Comparison of ENCODE assay signal across 1 cellular context in the genomic region with DNA sequence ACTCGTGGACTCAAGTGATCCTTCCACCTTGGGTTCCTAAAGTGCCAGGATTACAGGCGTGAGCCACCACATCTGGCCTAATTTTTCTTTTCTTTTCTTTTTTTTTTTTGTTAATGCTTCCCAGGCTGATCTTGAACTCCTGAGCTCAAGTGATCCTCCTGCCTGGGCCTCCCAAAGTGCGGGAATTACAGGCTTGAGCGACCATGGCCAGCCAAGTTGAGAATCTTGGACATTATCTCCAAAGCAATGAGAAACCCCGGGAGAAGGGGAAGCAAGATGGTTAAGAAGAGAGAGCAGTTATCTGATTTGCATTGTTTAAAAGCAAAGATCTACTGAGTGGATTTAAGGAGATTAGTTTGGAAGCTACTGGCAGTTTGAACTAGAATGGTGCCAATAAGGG.
TF ChIP-seq lines count a peak whose summit lies in the region.

No MANE protein-coding gene starts in this region.

TF ChIP-seq in WTC11, 78 proteins besides CTCF, POLR2A, EP300 and RAD21 (continued from another document):
- TF ChIP-seq, protein P1, sequence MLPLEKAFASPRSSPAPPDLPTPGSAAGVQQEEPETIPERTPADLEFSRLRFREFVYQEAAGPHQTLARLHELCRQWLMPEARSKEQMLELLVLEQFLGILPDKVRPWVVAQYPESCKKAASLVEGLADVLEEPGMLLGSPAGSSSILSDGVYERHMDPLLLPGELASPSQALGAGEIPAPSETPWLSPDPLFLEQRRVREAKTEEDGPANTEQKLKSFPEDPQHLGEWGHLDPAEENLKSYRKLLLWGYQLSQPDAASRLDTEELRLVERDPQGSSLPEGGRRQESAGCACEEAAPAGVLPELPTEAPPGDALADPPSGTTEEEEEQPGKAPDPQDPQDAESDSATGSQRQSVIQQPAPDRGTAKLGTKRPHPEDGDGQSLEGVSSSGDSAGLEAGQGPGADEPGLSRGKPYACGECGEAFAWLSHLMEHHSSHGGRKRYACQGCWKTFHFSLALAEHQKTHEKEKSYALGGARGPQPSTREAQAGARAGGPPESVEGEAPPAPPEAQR (CRISPR knock-in tag; IDR thresholded peaks at IDR 0.05): no peak
- TF ChIP-seq, protein P2, sequence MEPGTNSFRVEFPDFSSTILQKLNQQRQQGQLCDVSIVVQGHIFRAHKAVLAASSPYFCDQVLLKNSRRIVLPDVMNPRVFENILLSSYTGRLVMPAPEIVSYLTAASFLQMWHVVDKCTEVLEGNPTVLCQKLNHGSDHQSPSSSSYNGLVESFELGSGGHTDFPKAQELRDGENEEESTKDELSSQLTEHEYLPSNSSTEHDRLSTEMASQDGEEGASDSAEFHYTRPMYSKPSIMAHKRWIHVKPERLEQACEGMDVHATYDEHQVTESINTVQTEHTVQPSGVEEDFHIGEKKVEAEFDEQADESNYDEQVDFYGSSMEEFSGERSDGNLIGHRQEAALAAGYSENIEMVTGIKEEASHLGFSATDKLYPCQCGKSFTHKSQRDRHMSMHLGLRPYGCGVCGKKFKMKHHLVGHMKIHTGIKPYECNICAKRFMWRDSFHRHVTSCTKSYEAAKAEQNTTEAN (CRISPR knock-in tag; IDR thresholded peaks at IDR 0.05): no peak
- no peak for TF ChIP-seq E2F1 (CRISPR knock-in tag; IDR thresholded peaks at IDR 0.05)
- TF ChIP-seq USF2 (CRISPR knock-in tag; IDR thresholded peaks at IDR 0.05): no peak
- TF ChIP-seq, protein P3, sequence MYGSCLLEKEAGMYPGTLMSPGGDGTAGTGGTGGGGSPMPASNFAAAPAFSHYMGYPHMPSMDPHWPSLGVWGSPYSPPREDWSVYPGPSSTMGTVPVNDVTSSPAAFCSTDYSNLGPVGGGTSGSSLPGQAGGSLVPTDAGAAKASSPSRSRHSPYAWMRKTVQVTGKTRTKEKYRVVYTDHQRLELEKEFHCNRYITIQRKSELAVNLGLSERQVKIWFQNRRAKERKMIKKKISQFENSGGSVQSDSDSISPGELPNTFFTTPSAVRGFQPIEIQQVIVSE (CRISPR knock-in tag; IDR thresholded peaks at IDR 0.05; ENCODE audit: borderline replicate concordance): no peak
- TF ChIP-seq FOXK1 (CRISPR knock-in tag; IDR thresholded peaks at IDR 0.05): no peak
- no peak for TF ChIP-seq ELF4 (CRISPR knock-in tag; IDR thresholded peaks at IDR 0.05; ENCODE audit: low read depth)
- TF ChIP-seq TP53 (CRISPR knock-in tag; IDR thresholded peaks at IDR 0.05): no peak
- TF ChIP-seq CREB1 (CRISPR knock-in tag; IDR thresholded peaks at IDR 0.05): no peak
- TF ChIP-seq, protein P4, sequence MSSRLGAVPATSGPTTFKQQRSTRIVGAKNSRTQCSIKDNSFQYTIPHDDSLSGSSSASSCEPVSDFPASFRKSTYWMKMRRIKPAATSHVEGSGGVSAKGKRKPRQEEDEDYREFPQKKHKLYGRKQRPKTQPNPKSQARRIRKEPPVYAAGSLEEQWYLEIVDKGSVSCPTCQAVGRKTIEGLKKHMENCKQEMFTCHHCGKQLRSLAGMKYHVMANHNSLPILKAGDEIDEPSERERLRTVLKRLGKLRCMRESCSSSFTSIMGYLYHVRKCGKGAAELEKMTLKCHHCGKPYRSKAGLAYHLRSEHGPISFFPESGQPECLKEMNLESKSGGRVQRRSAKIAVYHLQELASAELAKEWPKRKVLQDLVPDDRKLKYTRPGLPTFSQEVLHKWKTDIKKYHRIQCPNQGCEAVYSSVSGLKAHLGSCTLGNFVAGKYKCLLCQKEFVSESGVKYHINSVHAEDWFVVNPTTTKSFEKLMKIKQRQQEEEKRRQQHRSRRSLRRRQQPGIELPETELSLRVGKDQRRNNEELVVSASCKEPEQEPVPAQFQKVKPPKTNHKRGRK (CRISPR knock-in tag; IDR thresholded peaks at IDR 0.05; ENCODE audit: borderline replicate concordance): no peak
- no peak for TF ChIP-seq JUN (CRISPR knock-in tag; IDR thresholded peaks at IDR 0.05)
